Comparison of ENCODE assay signal across 2 cellular contexts in genomic region chr16:81787659-81788058, GRCh38.
TF ChIP-seq lines count a peak whose summit lies in the region.

No MANE protein-coding gene starts in this region.

TF ChIP-seq in HepG2, 621 proteins besides CTCF, POLR2A, EP300 and RAD21:
- TF ChIP-seq MAFK (conservative IDR thresholded peaks at IDR 0.05 in 1 of 2, IDR thresholded peaks at IDR 0.05 in 1 of 2; ENCODE audit: low read length in 2 of 2) (peak; percentile 47 to 49; a peak in 3 of 4 replicates), THRA (CRISPR knock-in tag; IDR thresholded peaks at IDR 0.05; ENCODE audit: borderline replicate concordance) (no peak), ZBTB25 (CRISPR knock-in tag; IDR thresholded peaks at IDR 0.05) (no peak), MAFF (IDR thresholded peaks at IDR 0.05; ENCODE audit: low read depth, low read length) (0 out of 2 replicates have a peak, but pooled peaks have one; percentile 11), ATRX (CRISPR knock-in tag; IDR thresholded peaks at IDR 0.05; ENCODE audit: borderline replicate concordance) (no peak)

TF ChIP-seq in GM12878, 131 proteins besides CTCF, POLR2A, EP300 and RAD21:
- TF ChIP-seq ESRRA (IDR thresholded peaks at IDR 0.05; ENCODE audit: low read length) (no peak), YY1 (IDR thresholded peaks at IDR 0.05; ENCODE audit: low read depth, low read length) (no peak), MEF2A (IDR thresholded peaks at IDR 0.05; ENCODE audit: insufficient read depth, low read depth, low read length) (no peak), ETV6 (conservative IDR thresholded peaks at IDR 0.05 in 1 of 2, IDR thresholded peaks at IDR 0.05 in 1 of 2; ENCODE audit: borderline replicate concordance in 1 of 2, low read depth in 1 of 2) (no peak), YBX1 (IDR thresholded peaks at IDR 0.05) (no peak), REST (IDR thresholded peaks at IDR 0.05; ENCODE audit: low read depth, low read length) (no peak), ZNF207 (IDR thresholded peaks at IDR 0.05; ENCODE audit: borderline replicate concordance) (no peak), MAX (IDR thresholded peaks at IDR 0.05; ENCODE audit: low read depth, low read length) (no peak), ATF3 (IDR thresholded peaks at IDR 0.05; ENCODE audit: borderline replicate concordance, extremely low read depth, low read depth, low read length) (no peak), CHD1 (IDR thresholded peaks at IDR 0.05; ENCODE audit: low read depth, low read length) (no peak), SUPT20H (IDR thresholded peaks at IDR 0.05; ENCODE audit: borderline replicate concordance, control insufficient read depth, low read depth, low read length) (no peak), GABPA (IDR thresholded peaks at IDR 0.05; ENCODE audit: low read depth) (no peak), ATF7 (IDR thresholded peaks at IDR 0.05; ENCODE audit: low read depth) (no peak), PAX8 (IDR thresholded peaks at IDR 0.05) (no peak), SMARCA5 (IDR thresholded peaks at IDR 0.05) (no peak), RUNX3 (IDR thresholded peaks at IDR 0.05; ENCODE audit: low read length) (no peak), PML (IDR thresholded peaks at IDR 0.05; ENCODE audit: low read length) (no peak), ZNF622 (IDR thresholded peaks at IDR 0.05) (no peak)
